In the genomic region with DNA sequence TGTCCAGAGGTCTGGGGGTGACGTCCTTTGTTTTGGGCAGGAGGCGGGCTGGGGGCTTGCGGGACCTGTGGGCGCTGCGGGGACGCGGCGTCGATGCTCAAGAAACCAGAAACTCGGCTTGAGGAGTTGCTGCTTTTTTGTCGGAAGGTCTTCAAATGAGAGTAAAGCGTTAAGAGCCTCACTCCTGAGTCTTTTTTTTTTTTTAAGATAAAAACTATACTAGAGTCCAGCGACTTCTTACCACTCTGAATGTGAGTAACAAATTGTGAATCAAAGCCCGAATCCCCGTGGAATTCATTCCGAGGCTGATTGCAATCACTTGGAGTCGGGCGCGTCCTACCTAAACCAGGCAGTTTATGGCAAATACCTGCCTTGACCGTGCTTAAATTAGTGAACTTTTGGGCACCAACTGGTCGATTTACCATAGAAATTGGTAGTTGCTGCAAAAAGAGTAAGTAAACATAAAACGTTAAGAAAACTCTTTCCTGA, we compare ENCODE assay signal across 8 cellular contexts. TPM values are rescaled to one million over a fixed set of nuclear protein-coding genes. Genes with fewer than 3 reads are reported as not detected.
A peak's percentile ranks its signal among the peaks of the same experiment; 100 is the strongest.
DNase-seq lines count a peak whose midpoint lies in the region; ATAC-seq and TF ChIP-seq lines count a peak whose summit lies in the region.

No MANE protein-coding gene starts in this region.

- peaks cover 12% of the 10 kb centered on the region; the same call in 1 of the 2 replicates for H4K20me1 ChIP-seq in BLaER1

- H3K9ac ChIP-seq in BLaER1: peak overlapping the region; percentile 68

- peak overlapping the region; percentile 95 to 98 (median 98) for H3K4me3 Mint-ChIP-seq in nephron

- ATAC-seq in HG02973 (IDR thresholded peaks at IDR 0.05; ENCODE audit: unreplicated experiment): no peak

- H3K9me3 Mint-ChIP-seq in nephron: no peaks in the 10 kb centered on the region

- H3K27me3 ChIP-seq in BLaER1 (peaks cover 41% of the 10 kb centered on the region), esophagus (ENCODE audit: control insufficient read depth in 1 of 2, insufficient read depth in 2 of 2, low read length in 2 of 2) (no peaks in the 10 kb centered on the region)

- no peak for TF ChIP-seq CTCF in nephron (IDR thresholded peaks at IDR 0.05; ENCODE audit: unreplicated experiment in 3 of 3)

- H3K36me3 Mint-ChIP-seq in nephron (ENCODE audit: low read depth): no peaks in the 10 kb centered on the region

- peak overlapping the region; percentile 90 for H3K4me2 ChIP-seq in BLaER1

- no peaks in the 10 kb centered on the region for H3K36me3 ChIP-seq in BLaER1
- H3K36me3 ChIP-seq in esophagus (ENCODE audit: control insufficient read depth in 2 of 2, insufficient read depth in 2 of 2, low read length in 1 of 2): no peaks in the 10 kb centered on the region

- H3K27me3 Mint-ChIP-seq in nephron (ENCODE audit: low read depth): peaks cover 5% of the 10 kb centered on the region

- no peak overlapping the region for H3K27ac ChIP-seq in BLaER1
- H3K27ac ChIP-seq in esophagus (ENCODE audit: low read depth in 2 of 2, low read length in 1 of 2): peak overlapping the region; percentile 83 to 93

- WGBS in esophagus, 2 donors: 0 to 1% methylated on average over 22 of the region's 22 CpGs

- DNase-seq in H4 (ENCODE audit: low spot score): peak; percentile 13
- peak; percentile 15 for DNase-seq in SK-N-DZ (ENCODE audit: low spot score)
- no peak for DNase-seq in SKM-1 treated with dmso at 0.1 percent for 144 hours (lab: John Stamatoyannopoulos, UW; ENCODE audit: unreplicated experiment)
- DNase-seq in cortex of kidney (lab: John Stamatoyannopoulos, UW): no peak

- H3K4me1 ChIP-seq in BLaER1 (peaks cover 5% of the 10 kb centered on the region; the same call in 1 of the 2 replicates), esophagus (ENCODE audit: control insufficient read depth in 2 of 2, insufficient read depth in 2 of 2, low read length in 1 of 2) (peaks cover 0 to 6% of the 10 kb centered on the region in 2 donors)

- peak overlapping the region; percentile 78 for H3K4me3 ChIP-seq in BLaER1
- peak overlapping the region; percentile 94 to 96 for H3K4me3 ChIP-seq in esophagus (ENCODE audit: low read depth in 1 of 2, low read length in 2 of 2)

- H3K27ac Mint-ChIP-seq in nephron: peak overlapping the region; percentile 27 to 56 (median 51)

- no peaks in the 10 kb centered on the region for H3K9me3 ChIP-seq in BLaER1
- no peaks in the 10 kb centered on the region for H3K9me3 ChIP-seq in esophagus (ENCODE audit: control insufficient read depth in 2 of 2, insufficient read depth in 1 of 2, low read depth in 1 of 2, low read length in 1 of 2)

- H3K4me1 Mint-ChIP-seq in nephron: peaks cover 29% of the 10 kb centered on the region

RNA-seq across cellular contexts. Expression of gene GPSM2, which starts 0.6 kb away (rescaled TPM):
- total RNA-seq in H4 (2014; rRNA removed; shearing (Covaris generic)): 38.2 and 38.5 TPM in 2 replicates
- polyA plus RNA-seq in SK-N-DZ (2014; cell fraction: cytosol; rRNA removed): 50.0 and 55.9 TPM in 2 replicates
- 24.1 and 27.7 TPM in 2 replicates for polyA plus RNA-seq in SK-N-DZ (2014; cell fraction: nucleus; rRNA removed)
- polyA plus RNA-seq in esophagus: 10 to 100 TPM; 30.3 to 40.8 TPM

RNA-seq across cellular contexts. Expression of gene AKNAD1, which starts 20.5 kb away (rescaled TPM):
- total RNA-seq in H4 (2014; rRNA removed; shearing (Covaris generic)): 0.95 TPM in 1 of 2 replicates, not detected in the other
- 2.3 and 2.4 TPM in 2 replicates for polyA plus RNA-seq in SK-N-DZ (2014; cell fraction: cytosol; rRNA removed)
- polyA plus RNA-seq in SK-N-DZ (2014; cell fraction: nucleus; rRNA removed): 8.0 and 9.6 TPM in 2 replicates
- 1 to 10 TPM in 1 of 2 donors, under 1 TPM in 1; 0.98 to 3.3 TPM for polyA plus RNA-seq in esophagus

Comparison
In these comparisons a context has a peak if more than half of its experiments do, and no peak if none do; other contexts are left out.
1. DNase-seq: peak in H4 (single experiment) and SK-N-DZ (single experiment); none in SKM-1 treated with dmso at 0.1 percent for 144 hours (single experiment) and cortex of kidney (single experiment).